ENCODE assay signal across 15 cellular contexts in genomic region chr20:61977387-61977786, GRCh38.
DNase-seq lines count a peak whose midpoint lies in the region; ATAC-seq and TF ChIP-seq lines count a peak whose summit lies in the region.
"Had no signal": no experiment of that assay in that cellular context is flagged by ENCODE, and none has a peak within 500 bp of the region (broad histone marks: within the 10 kb centered on the region; RNA-seq: fewer than 3 reads in every experiment).

No MANE protein-coding gene starts in this region.

- POLR2A ChIA-PET in Caco-2 (lab: Charles Lee): no interaction called here

- no peak overlapping the region for H3K4me2 ChIP-seq in GM23338
- H3K4me2 ChIP-seq: A549 had no signal

- H3K9me2 ChIP-seq in GM23338 (ENCODE audit: insufficient read depth): no peaks in the 10 kb centered on the region

- no peak overlapping the region for H3K4me3 Mint-ChIP-seq in Caco-2 (ENCODE audit: unreplicated experiment)
- H3K4me3 Mint-ChIP-seq in GM23338: no peak overlapping the region
- H3K4me3 Mint-ChIP-seq in nephron progenitor cell: no peak overlapping the region
- H3K4me3 Mint-ChIP-seq in activated T-helper 2 cell treated with anti-CD3 and anti-CD28 coated beads, Interferon-gamma antibody, Interleukin-2, Interleukin-4, amounts not matched to agents 10 μg/mL and 5 μg/mL and 100 μg/mL, durations not matched to agents 14 hours and 24 hours and 36 hours (ENCODE audit: low read depth): no peak overlapping the region
- H3K4me3 Mint-ChIP-seq: CD4-positive, alpha-beta memory T cell had no signal

- CTCF ChIA-PET in Caco-2 (lab: Charles Lee): no interaction called here

- TF ChIP-seq POLR2A in sigmoid colon (IDR thresholded peaks at IDR 0.05): no peak

- H3K9me3 Mint-ChIP-seq in Caco-2 (ENCODE audit: unreplicated experiment) (no peaks in the 10 kb centered on the region), GM23338 (no peaks in the 10 kb centered on the region; the same call in 2 of the 3 replicates), nephron progenitor cell (no peaks in the 10 kb centered on the region)
- peaks cover 11% of the 10 kb centered on the region for H3K9me3 Mint-ChIP-seq in activated T-helper 2 cell treated with anti-CD3 and anti-CD28 coated beads, Interferon-gamma antibody, Interleukin-2, Interleukin-4, amounts not matched to agents 10 μg/mL and 5 μg/mL and 100 μg/mL, durations not matched to agents 14 hours and 24 hours and 36 hours

- H3K4me1 Mint-ChIP-seq in Caco-2 (ENCODE audit: low read depth, unreplicated experiment): no peaks in the 10 kb centered on the region
- peaks cover 11% of the 10 kb centered on the region for H3K4me1 Mint-ChIP-seq in GM23338
- H3K4me1 Mint-ChIP-seq in nephron progenitor cell: peaks cover 40% of the 10 kb centered on the region
- peaks cover 8% of the 10 kb centered on the region for H3K4me1 Mint-ChIP-seq in activated T-helper 2 cell treated with anti-CD3 and anti-CD28 coated beads, Interferon-gamma antibody, Interleukin-2, Interleukin-4, amounts not matched to agents 10 μg/mL and 5 μg/mL and 100 μg/mL, durations not matched to agents 14 hours and 24 hours and 36 hours (ENCODE audit: low read depth)

- peak overlapping the region; percentile 43 for H3K27ac Mint-ChIP-seq in Caco-2 (ENCODE audit: unreplicated experiment)
- H3K27ac Mint-ChIP-seq in GM23338: peak overlapping the region; percentile 77; the same call in 1 of the 2 replicates
- peak overlapping the region; percentile 77 for H3K27ac Mint-ChIP-seq in nephron progenitor cell
- no peak overlapping the region for H3K27ac Mint-ChIP-seq in activated T-helper 2 cell treated with anti-CD3 and anti-CD28 coated beads, Interferon-gamma antibody, Interleukin-2, Interleukin-4, amounts not matched to agents 10 μg/mL and 5 μg/mL and 100 μg/mL, durations not matched to agents 14 hours and 24 hours and 36 hours

- peaks cover 7% of the 10 kb centered on the region for H3K79me2 ChIP-seq in GM23338 (replicated peaks; ENCODE audit: insufficient read depth)

- intact Hi-C loops in Caco-2 (cut with micrococcal nuclease; ENCODE audit: unreplicated experiment) (no loop called here), sigmoid colon (cut with DNase I) (no loop called here)
- intact Hi-C loops in activated T-helper 2 cell treated with anti-CD3 and anti-CD28 coated beads, Interferon-gamma antibody, Interleukin-2, Interleukin-4, amounts not matched to agents 10 μg/mL and 5 μg/mL and 100 μg/mL, durations not matched to agents 14 hours and 24 hours and 36 hours (cut with micrococcal nuclease): no loop called here

- H3K27me3 Mint-ChIP-seq in Caco-2 (ENCODE audit: insufficient read depth, unreplicated experiment): no peaks in the 10 kb centered on the region
- H3K27me3 Mint-ChIP-seq in GM23338 (ENCODE audit: insufficient read depth, low read depth, poor library complexity): peaks cover 14% of the 10 kb centered on the region
- no peaks in the 10 kb centered on the region for H3K27me3 Mint-ChIP-seq in nephron progenitor cell (ENCODE audit: low read depth, poor library complexity)
- H3K27me3 Mint-ChIP-seq in activated T-helper 2 cell treated with anti-CD3 and anti-CD28 coated beads, Interferon-gamma antibody, Interleukin-2, Interleukin-4, amounts not matched to agents 10 μg/mL and 5 μg/mL and 100 μg/mL, durations not matched to agents 14 hours and 24 hours and 36 hours (ENCODE audit: low read depth): no peaks in the 10 kb centered on the region
- H3K27me3 Mint-ChIP-seq: CD4-positive, alpha-beta memory T cell had no signal

- WGBS in sigmoid colon, 2 donors: 96 to 97% methylated on average over 10 of the region's 10 CpGs

- H3K4me1 ChIP-seq in Caco-2 (no peaks in the 10 kb centered on the region), GM23338 (ENCODE audit: insufficient read depth) (no peaks in the 10 kb centered on the region; the same call in 1 of the 2 replicates), sigmoid colon (no peaks in the 10 kb centered on the region)
- H3K4me1 ChIP-seq: A549, BE2C had no signal

- H3K9me3 ChIP-seq in Caco-2 (no peaks in the 10 kb centered on the region), sigmoid colon (no peaks in the 10 kb centered on the region)
- H3K9me3 ChIP-seq: A549, BE2C had no signal

- no TSS peak for BruUV-seq in Caco-2 (replicated peaks; lab: Mats Ljungman, UMichigan)

- H3F3A ChIP-seq in GM23338 (replicated peaks; ENCODE audit: low read depth): no peaks in the 10 kb centered on the region

- H2AFZ ChIP-seq in GM23338: no peak overlapping the region

- H3K27ac ChIP-seq in GM23338 (ENCODE audit: low read depth) (no peak overlapping the region), sigmoid colon (no peak overlapping the region)
- H3K27ac ChIP-seq: A549, C4-2B had no signal

- TF ChIP-seq CTCF in Caco-2 (IDR thresholded peaks at IDR 0.05; ENCODE audit: insufficient read depth in 1 of 2, low read depth in 1 of 2, low read length in 1 of 2, severe bottlenecking in 1 of 2, unreplicated experiment in 1 of 2) (no peak), GM23338 (conservative IDR thresholded peaks at IDR 0.05; ENCODE audit: low read depth in 2 of 2) (no peak), nephron progenitor cell (IDR thresholded peaks at IDR 0.05) (no peak), sigmoid colon (IDR thresholded peaks at IDR 0.05) (no peak)

- peaks cover 4% of the 10 kb centered on the region; the same call in 1 of the 2 replicates for H3K36me3 ChIP-seq in Caco-2 (ENCODE audit: control insufficient read depth, insufficient read depth, low read length)
- H3K36me3 ChIP-seq in GM23338 (ENCODE audit: insufficient read depth): no peaks in the 10 kb centered on the region
- H3K36me3 ChIP-seq in sigmoid colon: peaks cover 0 to 46% (median 19%) of the 10 kb centered on the region in 4 donors

- peaks cover 8% of the 10 kb centered on the region for H4K20me1 ChIP-seq in GM23338 (replicated peaks; ENCODE audit: insufficient read depth)

- no peak for DNase-seq in Caco-2
- DNase-seq in GM23338 (ENCODE audit: low spot score): no peak
- DNase-seq in nephron progenitor cell: no peak
- DNase-seq in sigmoid colon: peak; percentile 33
- no peak for DNase-seq in kidney glomerular epithelial cell (lab: John Stamatoyannopoulos, UW)
- DNase-seq in activated T-helper 2 cell treated with anti-CD3 and anti-CD28 coated beads, Interferon-gamma antibody, Interleukin-2, Interleukin-4, amounts not matched to agents 10 μg/mL and 5 μg/mL and 100 μg/mL, durations not matched to agents 14 hours and 24 hours and 36 hours (ENCODE audit: low spot score): no peak
- DNase-seq: BE2C; CD4-positive, alpha-beta memory T cell; DND-41; GDM1; HCEC 1CT; IMR-90 had no signal

- ATAC-seq in GM23338: no peak; the same call in 2 of the 3 replicates
- no peak for ATAC-seq in HG03039 (IDR thresholded peaks at IDR 0.05; ENCODE audit: unreplicated experiment)
- ATAC-seq: A549 had no signal

- H3K27me3 ChIP-seq in Caco-2 (replicated peaks; ENCODE audit: control insufficient read depth, insufficient read depth, low read length) (no peaks in the 10 kb centered on the region), GM23338 (ENCODE audit: insufficient read depth) (no peaks in the 10 kb centered on the region), sigmoid colon (no peaks in the 10 kb centered on the region)
- H3K27me3 ChIP-seq: BE2C had no signal

- TF ChIP-seq EP300 in sigmoid colon (IDR thresholded peaks at IDR 0.05): no peak

- H3K4me3 ChIP-seq in Caco-2 (ENCODE audit: low read depth, low read length) (no peak overlapping the region), GM23338 (no peak overlapping the region), sigmoid colon (no peak overlapping the region)
- H3K4me3 ChIP-seq: A549 had no signal

- H3K36me3 Mint-ChIP-seq in Caco-2 (ENCODE audit: insufficient read depth, unreplicated experiment) (peaks cover 63% of the 10 kb centered on the region), GM23338 (ENCODE audit: low read depth) (peaks cover 28% of the 10 kb centered on the region), nephron progenitor cell (ENCODE audit: low read depth) (peaks cover 26% of the 10 kb centered on the region)
- H3K36me3 Mint-ChIP-seq in activated T-helper 2 cell treated with anti-CD3 and anti-CD28 coated beads, Interferon-gamma antibody, Interleukin-2, Interleukin-4, amounts not matched to agents 10 μg/mL and 5 μg/mL and 100 μg/mL, durations not matched to agents 14 hours and 24 hours and 36 hours (ENCODE audit: low read depth): peaks cover 46% of the 10 kb centered on the region

TF ChIP-seq in GM23338, 12 proteins besides CTCF, POLR2A, EP300 and RAD21 (continues in another document):
- no peak for TF ChIP-seq EZH2 (IDR thresholded peaks at IDR 0.05; ENCODE audit: low read depth, unreplicated experiment)
- TF ChIP-seq ETS1 (IDR thresholded peaks at IDR 0.05): no peak
- no peak for TF ChIP-seq POLR2AphosphoS5 (IDR thresholded peaks at IDR 0.05; ENCODE audit: low read depth)
- TF ChIP-seq NANOG (IDR thresholded peaks at IDR 0.05; ENCODE audit: borderline replicate concordance): no peak
- TF ChIP-seq STAT1 (IDR thresholded peaks at IDR 0.05; ENCODE audit: unreplicated experiment): no peak
- TF ChIP-seq EZH2phosphoT487 (IDR thresholded peaks at IDR 0.05; ENCODE audit: unreplicated experiment): no peak
